In genomic region chr2:43083278-43083677, GRCh38 we compare ENCODE assay signal across 11 cellular contexts.
A peak's percentile ranks its signal among the peaks of the same experiment; 100 is the strongest.
DNase-seq lines count a peak whose midpoint lies in the region; ATAC-seq and TF ChIP-seq lines count a peak whose summit lies in the region.
"Had no signal": no experiment of that assay in that cellular context is flagged by ENCODE, and none has a peak within 500 bp of the region (broad histone marks: within the 10 kb centered on the region; RNA-seq: fewer than 3 reads in every experiment).

No MANE protein-coding gene starts in this region.

- no peaks in the 10 kb centered on the region for H3F3A ChIP-seq in GM23338 (replicated peaks; ENCODE audit: low read depth)

- peak overlapping the region; percentile 90 for H2AFZ ChIP-seq in GM23338

- H3K4me1 ChIP-seq in GM23338 (ENCODE audit: insufficient read depth) (peaks cover 11% of the 10 kb centered on the region), left lung (peaks cover 40 to 66% of the 10 kb centered on the region in 2 donors)

- 0 out of 2 replicates have a peak, but pooled peaks cover 4% of the 10 kb centered on the region for H3K9me2 ChIP-seq in GM23338 (ENCODE audit: insufficient read depth)

- no peaks in the 10 kb centered on the region for H3K36me3 ChIP-seq in GM23338 (ENCODE audit: insufficient read depth)
- H3K36me3 ChIP-seq in left lung = no peaks in the 10 kb centered on the region

- no peaks in the 10 kb centered on the region for H3K36me3 Mint-ChIP-seq in GM23338 (ENCODE audit: low read depth)
- no peaks in the 10 kb centered on the region for H3K36me3 Mint-ChIP-seq in central memory CD8-positive, alpha-beta T cell (ENCODE audit: insufficient read depth)
- H3K36me3 Mint-ChIP-seq in activated T-helper 17 cell treated with anti-CD3 and anti-CD28 coated beads, Interleukin-2, amount 50 U/mL, for 72 hours (ENCODE audit: low read depth) = no peaks in the 10 kb centered on the region

- H3K9me3 Mint-ChIP-seq in GM23338 = no peaks in the 10 kb centered on the region
- H3K9me3 Mint-ChIP-seq in central memory CD8-positive, alpha-beta T cell = no peaks in the 10 kb centered on the region
- H3K9me3 Mint-ChIP-seq in activated T-helper 17 cell treated with anti-CD3 and anti-CD28 coated beads, Interleukin-2, amount 50 U/mL, for 72 hours = no peaks in the 10 kb centered on the region
- H3K9me3 Mint-ChIP-seq: activated T-cell treated with anti-CD3 and anti-CD28 coated beads, Interleukin-2, amount 50 U/mL, for 72 hours; T-helper 1 cell treated with Interleukin-12 subunit alpha and Interleukin-12 subunit beta and Interleukin-4 antibody, amounts not matched to agents 30 μg/mL and 1 μg/mL, for 36 hours had no signal

- intact Hi-C loops in left lung (cut with DNase I) = no loop called here

- DNase-seq in GM23338 (ENCODE audit: low spot score) (no peak), left lung (peak in 1 of 2 donors; percentile 50), NCI-H2171 treated with DMSO at 0.1 percent for 48 hours (lab: John Stamatoyannopoulos, UW) (no peak), NCI-H524 (lab: John Stamatoyannopoulos, UW) (no peak)
- DNase-seq in central memory CD8-positive, alpha-beta T cell (ENCODE audit: low spot score in 2 of 2) = no peak
- DNase-seq: activated T-cell treated with anti-CD3 and anti-CD28 coated beads, Interleukin-2, amount 50 U/mL, for 72 hours; Calu3 had no signal

- no peaks in the 10 kb centered on the region for H4K20me1 ChIP-seq in GM23338 (replicated peaks; ENCODE audit: insufficient read depth)

- no peak overlapping the region for H3K27ac Mint-ChIP-seq in GM23338
- peak overlapping the region; percentile 63 for H3K27ac Mint-ChIP-seq in central memory CD8-positive, alpha-beta T cell (ENCODE audit: low read depth)
- H3K27ac Mint-ChIP-seq in activated T-helper 17 cell treated with anti-CD3 and anti-CD28 coated beads, Interleukin-2, amount 50 U/mL, for 72 hours = no peak overlapping the region
- H3K27ac Mint-ChIP-seq: activated T-cell treated with anti-CD3 and anti-CD28 coated beads, Interleukin-2, amount 50 U/mL, for 72 hours; T-helper 1 cell treated with Interleukin-12 subunit alpha and Interleukin-12 subunit beta and Interleukin-4 antibody, amounts not matched to agents 30 μg/mL and 1 μg/mL, for 36 hours had no signal

- H3K4me1 Mint-ChIP-seq in GM23338 = peaks cover 38% of the 10 kb centered on the region
- H3K4me1 Mint-ChIP-seq in central memory CD8-positive, alpha-beta T cell = peaks cover 12% of the 10 kb centered on the region
- H3K4me1 Mint-ChIP-seq in activated T-helper 17 cell treated with anti-CD3 and anti-CD28 coated beads, Interleukin-2, amount 50 U/mL, for 72 hours = no peaks in the 10 kb centered on the region

- H3K4me3 ChIP-seq in GM23338 = no peak overlapping the region
- H3K4me3 ChIP-seq in left lung = no peak overlapping the region
- H3K4me3 ChIP-seq in skin epidermis = no peak overlapping the region

- no peak overlapping the region for H3K4me2 ChIP-seq in GM23338

- H3K27ac ChIP-seq in GM23338 (ENCODE audit: low read depth) (no peak overlapping the region), left lung (peak overlapping the region; percentile 39 to 70), skin epidermis (peak overlapping the region in 20 of 21 experiments; percentile 46 to 95 (median 88))

- H3K79me2 ChIP-seq in GM23338 (replicated peaks; ENCODE audit: insufficient read depth) = no peaks in the 10 kb centered on the region

- no peaks in the 10 kb centered on the region for H3K9me3 ChIP-seq in left lung

- H3K27me3 Mint-ChIP-seq in GM23338 (ENCODE audit: insufficient read depth, low read depth, poor library complexity) = peaks cover 16% of the 10 kb centered on the region
- no peaks in the 10 kb centered on the region for H3K27me3 Mint-ChIP-seq in central memory CD8-positive, alpha-beta T cell
- no peaks in the 10 kb centered on the region for H3K27me3 Mint-ChIP-seq in activated T-helper 17 cell treated with anti-CD3 and anti-CD28 coated beads, Interleukin-2, amount 50 U/mL, for 72 hours

- no peak overlapping the region; the same call in 2 of the 3 replicates for H3K4me3 Mint-ChIP-seq in GM23338
- no peak overlapping the region for H3K4me3 Mint-ChIP-seq in central memory CD8-positive, alpha-beta T cell
- no peak overlapping the region for H3K4me3 Mint-ChIP-seq in activated T-helper 17 cell treated with anti-CD3 and anti-CD28 coated beads, Interleukin-2, amount 50 U/mL, for 72 hours
- H3K4me3 Mint-ChIP-seq: activated T-cell treated with anti-CD3 and anti-CD28 coated beads, Interleukin-2, amount 50 U/mL, for 72 hours; T-helper 1 cell treated with Interleukin-12 subunit alpha and Interleukin-12 subunit beta and Interleukin-4 antibody, amounts not matched to agents 30 μg/mL and 1 μg/mL, for 36 hours had no signal

- H3K27me3 ChIP-seq in GM23338 (ENCODE audit: insufficient read depth) = no peaks in the 10 kb centered on the region
- no peaks in the 10 kb centered on the region for H3K27me3 ChIP-seq in left lung

- TF ChIP-seq CTCF in GM23338 (conservative IDR thresholded peaks at IDR 0.05; ENCODE audit: low read depth in 2 of 2) = no peak
- TF ChIP-seq CTCF in left lung (IDR thresholded peaks at IDR 0.05) = no peak

- ATAC-seq in GM23338 = no peak
- no peak for ATAC-seq in central memory CD8-positive, alpha-beta T cell (replicated peaks; ENCODE audit: extremely low read depth, poor library complexity, severe bottlenecking)
- peak; percentile 31 for ATAC-seq in left lung
- no peak for ATAC-seq in GM21576 (IDR thresholded peaks at IDR 0.05; ENCODE audit: unreplicated experiment)
- ATAC-seq in activated T-helper 17 cell treated with anti-CD3 and anti-CD28 coated beads, Interleukin-2, amount 50 U/mL, for 72 hours (replicated peaks) = no peak
- ATAC-seq: activated T-cell treated with anti-CD3 and anti-CD28 coated beads, Interleukin-2, amount 50 U/mL, for 72 hours had no signal

TF ChIP-seq in GM23338, 12 proteins besides CTCF, POLR2A, EP300 and RAD21 (continues in another document):
- no peak for TF ChIP-seq ZNF331 (CRISPR knock-in tag; IDR thresholded peaks at IDR 0.05; ENCODE audit: low read depth)
- TF ChIP-seq POLR2AphosphoS5 (IDR thresholded peaks at IDR 0.05; ENCODE audit: low read depth) = no peak
- no peak for TF ChIP-seq REST (IDR thresholded peaks at IDR 0.05; ENCODE audit: unreplicated experiment)
- TF ChIP-seq ZNF114 (CRISPR knock-in tag; IDR thresholded peaks at IDR 0.05) = no peak
- no peak for TF ChIP-seq EZH2 (IDR thresholded peaks at IDR 0.05; ENCODE audit: low read depth, unreplicated experiment)
- no peak for TF ChIP-seq EZH2phosphoT487 (IDR thresholded peaks at IDR 0.05; ENCODE audit: unreplicated experiment)
- TF ChIP-seq CREB1 (CRISPR knock-in tag; IDR thresholded peaks at IDR 0.05; ENCODE audit: low read depth) = no peak
- TF ChIP-seq STAT1 (IDR thresholded peaks at IDR 0.05; ENCODE audit: unreplicated experiment) = no peak
- TF ChIP-seq NANOG (IDR thresholded peaks at IDR 0.05; ENCODE audit: borderline replicate concordance) = no peak
